ENCODE assay signal across 2 cellular contexts in genomic region chr14:61589691-61590521, GRCh38.
TF ChIP-seq lines count a peak whose summit lies in the region.

No MANE protein-coding gene starts in this region.

TF ChIP-seq in GM12891, 5 proteins besides CTCF, POLR2A, EP300 and RAD21 (continued from another document):
- TF ChIP-seq POLR2AphosphoS5 (IDR thresholded peaks at IDR 0.05; ENCODE audit: low read depth, low read length) (no peak), TAF1 (IDR thresholded peaks at IDR 0.05; ENCODE audit: low read depth, low read length) (no peak)

TF ChIP-seq in HepG2, 621 proteins besides CTCF, POLR2A, EP300 and RAD21:
- no peak for TF ChIP-seq BATF2 (CRISPR knock-in tag; IDR thresholded peaks at IDR 0.05)
- TF ChIP-seq ZNF644 (CRISPR knock-in tag; IDR thresholded peaks at IDR 0.05; ENCODE audit: low read depth): peak; percentile 40; the same call in 1 of the 2 replicates
- no peak for TF ChIP-seq RFXANK (CRISPR knock-in tag; IDR thresholded peaks at IDR 0.05)
